Comparison of ENCODE assay signal across 18 cellular contexts in the genomic region with DNA sequence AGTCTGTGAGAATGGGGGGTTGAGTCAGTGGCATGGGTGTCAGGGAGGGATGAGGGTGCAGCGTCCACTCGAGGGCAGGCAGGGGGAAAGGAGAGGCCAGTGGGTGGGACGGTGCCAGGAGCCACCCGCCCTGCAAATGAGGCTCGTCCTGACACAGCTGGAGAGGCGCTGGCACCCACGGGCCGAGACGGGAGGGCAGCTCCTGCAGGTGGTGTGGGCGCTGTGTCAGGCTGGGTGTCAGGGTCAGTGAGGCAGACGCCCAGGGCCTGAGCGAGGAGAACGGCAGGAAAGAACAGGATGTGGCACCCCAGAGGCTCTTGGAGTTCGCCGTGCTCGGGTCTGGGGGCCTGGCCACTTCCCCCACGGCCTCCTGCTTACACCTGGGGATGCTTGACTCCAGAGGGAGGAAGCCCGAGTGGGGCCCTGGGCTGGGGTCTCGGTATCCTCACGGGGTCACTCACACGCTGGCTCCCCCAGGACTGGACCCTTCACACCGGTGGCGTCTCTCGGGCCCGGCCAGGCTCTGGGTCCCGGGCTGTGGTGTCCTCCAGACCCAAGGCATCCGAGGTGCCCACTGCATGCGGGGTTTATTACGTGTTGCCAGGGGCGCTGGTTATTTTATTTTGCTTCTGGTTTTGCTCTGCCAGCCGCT.
"Had no signal": no experiment of that assay in that cellular context is flagged by ENCODE, and none has a peak within 500 bp of the region (broad histone marks: within the 10 kb centered on the region; RNA-seq: fewer than 3 reads in every experiment).

No MANE protein-coding gene starts in this region.

- H3K36me3 Mint-ChIP-seq: WTC11 had no signal

- DNase-seq: activated CD4-positive, alpha-beta T cell treated with anti-CD3 and anti-CD28 coated beads, Interleukin-2, amount 50 U/mL, for 4 hours; activated CD8-positive, alpha-beta memory T cell treated with anti-CD3 and anti-CD28 coated beads for 24 hours; activated CD8-positive, alpha-beta memory T cell treated with anti-CD3 and anti-CD28 coated beads, Interleukin-2, amount 50 U/mL, for 4 hours; activated naive CD4-positive, alpha-beta T cell treated with anti-CD3 and anti-CD28 coated beads for 36 hours; activated T-cell treated with anti-CD3 and anti-CD28 coated beads, Interleukin-2, amount 50 U/mL, for 4 hours; amygdala; dermis blood vessel endothelial cell; effector CD8-positive, alpha-beta T cell; foreskin keratinocyte; left ventricle myocardium inferior; mammary epithelial cell; midbrain; spleen; stimulated activated CD4-positive, alpha-beta T cell treated with anti-CD3 and anti-CD28 coated beads, Interleukin-4, amount 100 ng/mL, for 1 hour; stimulated activated naive CD4-positive, alpha-beta T cell treated with Interleukin-2 at 50 U/mL for 16 hours; T-helper 1 cell had no signal

- H3K4me1 Mint-ChIP-seq: WTC11 had no signal

- H3K9me3 Mint-ChIP-seq: activated naive CD4-positive, alpha-beta T cell treated with anti-CD3 and anti-CD28 coated beads for 36 hours; activated T-cell treated with anti-CD3 and anti-CD28 coated beads, Interleukin-2, amount 50 U/mL, for 4 hours; nephron; WTC11 had no signal

- ATAC-seq: activated T-cell treated with anti-CD3 and anti-CD28 coated beads, Interleukin-2, amount 50 U/mL, for 4 hours; foreskin keratinocyte; WTC11 had no signal

- H3K27ac Mint-ChIP-seq: activated naive CD4-positive, alpha-beta T cell treated with anti-CD3 and anti-CD28 coated beads for 36 hours; nephron; WTC11 had no signal

- H3K4me3 Mint-ChIP-seq: activated naive CD4-positive, alpha-beta T cell treated with anti-CD3 and anti-CD28 coated beads for 36 hours; activated T-cell treated with anti-CD3 and anti-CD28 coated beads, Interleukin-2, amount 50 U/mL, for 4 hours; nephron; WTC11 had no signal
